Comparison of ENCODE assay signal across 8 cellular contexts in genomic region chr2:55159037-55159651, GRCh38.
DNase-seq lines count a peak whose midpoint lies in the region; ATAC-seq, FAIRE-seq and TF ChIP-seq lines count a peak whose summit lies in the region.

No MANE protein-coding gene starts in this region.

- TF ChIP-seq POLR2A in GM12891 (IDR thresholded peaks at IDR 0.05; ENCODE audit: low read depth, low read length), result no peak

- peak; percentile 26 for DNase-seq in GM12891 (ENCODE audit: insufficient read length, low spot score)
- DNase-seq in NCI-H510A treated with DMSO at 0.1 percent for 48 hours (lab: John Stamatoyannopoulos, UW), result peak; percentile 71
- peak; percentile 41 for DNase-seq in left kidney (ENCODE audit: low read depth, low spot score)
- DNase-seq in T-helper 9 cell, result no peak
- no peak for DNase-seq in T-helper 2 cell
- DNase-seq in stimulated activated CD8-positive, alpha-beta memory T cell treated with anti-CD3 and anti-CD28 coated beads, Interleukin-4, amount 100 ng/mL, for 48 hours, result no peak

- ATAC-seq in GM21737 (IDR thresholded peaks at IDR 0.05; ENCODE audit: unreplicated experiment), result peak; percentile 75
- ATAC-seq in HG03378 (IDR thresholded peaks at IDR 0.05; ENCODE audit: unreplicated experiment), result no peak

- peak; percentile 41 for FAIRE-seq in GM12891 (lab: Jason Lieb, UNC)

TF ChIP-seq in GM12891, 5 proteins besides CTCF, POLR2A, EP300 and RAD21:
- TF ChIP-seq POLR2AphosphoS5 (IDR thresholded peaks at IDR 0.05; ENCODE audit: low read depth, low read length), result no peak
- TF ChIP-seq SPI1 (IDR thresholded peaks at IDR 0.05; ENCODE audit: low read depth, low read length), result peak; percentile 45
- no peak for TF ChIP-seq POU2F2 (IDR thresholded peaks at IDR 0.05; ENCODE audit: low read depth, low read length)
- no peak for TF ChIP-seq TAF1 (IDR thresholded peaks at IDR 0.05; ENCODE audit: low read depth, low read length)
- TF ChIP-seq PAX5 (IDR thresholded peaks at IDR 0.05; ENCODE audit: insufficient read depth, low read length, severe bottlenecking), result no peak

Comparison
In these comparisons a context has a peak if more than half of its experiments do, and no peak if none do; other contexts are left out.
1. DNase-seq: peak in GM12891 (single experiment), NCI-H510A treated with DMSO at 0.1 percent for 48 hours (single experiment) and left kidney (single experiment); none in T-helper 9 cell (single experiment), T-helper 2 cell (0 of 5) and stimulated activated CD8-positive, alpha-beta memory T cell treated with anti-CD3 and anti-CD28 coated beads, Interleukin-4, amount 100 ng/mL, for 48 hours (single experiment).